In the genomic region with DNA sequence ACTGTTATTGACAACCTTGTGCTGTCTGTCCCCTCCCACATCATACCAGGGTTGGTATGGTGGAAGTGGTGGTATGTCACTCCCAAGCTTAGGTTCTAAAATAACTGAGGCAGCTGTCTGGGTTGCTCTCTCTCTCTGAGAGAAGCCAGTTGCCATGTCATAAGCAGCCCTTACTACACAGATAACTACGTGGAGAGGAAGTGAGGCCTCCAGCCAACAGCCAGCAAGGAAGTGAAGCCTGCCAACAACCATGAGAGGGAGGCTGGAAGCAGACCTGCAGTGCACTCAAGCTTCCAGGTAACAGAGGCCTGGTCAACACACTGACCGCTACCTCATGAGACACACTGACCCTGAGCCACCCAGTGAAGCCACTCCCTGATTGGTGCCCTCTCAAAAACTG, we compare ENCODE assay signal across 8 cellular contexts. TPM values are rescaled to one million over a fixed set of nuclear protein-coding genes. Genes with fewer than 3 reads are reported as not detected.
DNase-seq lines count a peak whose midpoint lies in the region; ATAC-seq, FAIRE-seq and TF ChIP-seq lines count a peak whose summit lies in the region.
"Had no signal": no experiment of that assay in that cellular context is flagged by ENCODE, and none has a peak within 500 bp of the region (broad histone marks: within the 10 kb centered on the region; RNA-seq: fewer than 3 reads in every experiment).

No MANE protein-coding gene starts in this region.

- H3K4me1 ChIP-seq in astrocyte (ENCODE audit: insufficient read depth, low read length) (no peaks in the 10 kb centered on the region), ovary (ENCODE audit: insufficient read depth) (peaks cover 17% of the 10 kb centered on the region), MM.1S (ENCODE audit: low read length) (no peaks in the 10 kb centered on the region)

- no peaks in the 10 kb centered on the region for H3K9me3 ChIP-seq in astrocyte (ENCODE audit: insufficient read depth, low read depth, low read length)
- H3K9me3 ChIP-seq in ovary: no peaks in the 10 kb centered on the region
- H3K9me3 ChIP-seq in MM.1S (replicated peaks; ENCODE audit: insufficient read depth, low read length): no peaks in the 10 kb centered on the region

- H3K9me3 Mint-ChIP-seq in astrocyte (ENCODE audit: unreplicated experiment): no peaks in the 10 kb centered on the region
- H3K9me3 Mint-ChIP-seq: stimulated activated naive CD8-positive, alpha-beta T cell treated with anti-CD3 and anti-CD28 coated beads, Interleukin-15, Interleukin-2, amounts not matched to agents 100 ng/mL and 50 ng/mL, for 24 hours had no signal

- H3K36me3 ChIP-seq in astrocyte (ENCODE audit: insufficient read depth, low read length): peaks cover 11% of the 10 kb centered on the region
- H3K36me3 ChIP-seq in ovary: no peaks in the 10 kb centered on the region
- no peaks in the 10 kb centered on the region for H3K36me3 ChIP-seq in MM.1S (replicated peaks; ENCODE audit: insufficient read depth, low read length)

- H4K20me1 ChIP-seq in astrocyte (ENCODE audit: insufficient read depth, low read length): peaks cover 50% of the 10 kb centered on the region
- no peaks in the 10 kb centered on the region for H4K20me1 ChIP-seq in MM.1S (ENCODE audit: insufficient read depth, low read length)

- H3K4me3 Mint-ChIP-seq in astrocyte (ENCODE audit: unreplicated experiment): no peak overlapping the region
- H3K4me3 Mint-ChIP-seq: stimulated activated naive CD8-positive, alpha-beta T cell treated with anti-CD3 and anti-CD28 coated beads, Interleukin-15, Interleukin-2, amounts not matched to agents 100 ng/mL and 50 ng/mL, for 24 hours had no signal

- H3K36me3 Mint-ChIP-seq in astrocyte (ENCODE audit: low read depth, unreplicated experiment): peaks cover 8% of the 10 kb centered on the region

- H3K4me1 Mint-ChIP-seq in astrocyte (ENCODE audit: low read depth, unreplicated experiment): peaks cover 2% of the 10 kb centered on the region

- TF ChIP-seq CTCF in astrocyte (IDR thresholded peaks at IDR 0.05; ENCODE audit: insufficient read depth, low read depth, low read length): no peak
- TF ChIP-seq CTCF in ovary (IDR thresholded peaks at IDR 0.05): no peak
- TF ChIP-seq CTCF in MM.1S (IDR thresholded peaks at IDR 0.05; ENCODE audit: low read length): no peak

- intact Hi-C loops in ovary (cut with DNase I): no loop called here

- H2AFZ ChIP-seq in astrocyte (ENCODE audit: low read depth, low read length) (no peak overlapping the region), MM.1S (ENCODE audit: low read length) (no peak overlapping the region)

- DNase-seq in astrocyte (ENCODE audit: low read depth): peak; percentile 20
- peak; percentile 31 to 52 (median 50) for DNase-seq in ovary
- no peak for DNase-seq in H4 (ENCODE audit: low spot score)
- DNase-seq in stimulated activated CD4-positive, alpha-beta T cell treated with anti-CD3 and anti-CD28 coated beads, Interleukin-4, amount 100 ng/mL, for 4 hours: no peak
- no peak for DNase-seq in MM.1S

- H3K79me2 ChIP-seq in astrocyte (ENCODE audit: insufficient read depth, low read length) (peaks cover 64% of the 10 kb centered on the region), MM.1S (ENCODE audit: low read length) (peaks cover 45% of the 10 kb centered on the region)

- no peak overlapping the region for H3K9ac ChIP-seq in astrocyte (ENCODE audit: low read length)
- H3K9ac ChIP-seq in MM.1S (ENCODE audit: low read length): no peak overlapping the region

- no peaks in the 10 kb centered on the region for H3K27me3 ChIP-seq in astrocyte (ENCODE audit: insufficient read depth, low read length)
- H3K27me3 ChIP-seq in ovary: no peaks in the 10 kb centered on the region
- no peaks in the 10 kb centered on the region for H3K27me3 ChIP-seq in MM.1S (replicated peaks; ENCODE audit: insufficient read depth, low read length)

- TF ChIP-seq POLR2A in ovary (IDR thresholded peaks at IDR 0.05): no peak

- no peak overlapping the region for H3K4me2 ChIP-seq in astrocyte (ENCODE audit: low read length)
- H3K4me2 ChIP-seq in MM.1S (ENCODE audit: low read depth, low read length): no peak overlapping the region

- H3F3A ChIP-seq in MM.1S (ENCODE audit: insufficient read depth, low read length): no peaks in the 10 kb centered on the region

- no peak overlapping the region for H3K4me3 ChIP-seq in astrocyte (ENCODE audit: insufficient read depth, low read depth, low read length)
- H3K4me3 ChIP-seq in ovary: no peak overlapping the region
- no peak overlapping the region for H3K4me3 ChIP-seq in MM.1S (ENCODE audit: low read length)

- 45 to 51% (median 50%) methylated on average over 2 of the region's 2 CpGs for WGBS in ovary, 3 donors

- TF ChIP-seq EP300 in ovary (IDR thresholded peaks at IDR 0.05): no peak

- no peak for FAIRE-seq in astrocyte (lab: Jason Lieb, UNC)

- H3K9me2 ChIP-seq in MM.1S (replicated peaks; ENCODE audit: insufficient read depth, low read length): no peaks in the 10 kb centered on the region

- H3K27ac ChIP-seq in astrocyte (ENCODE audit: low read depth, low read length): no peak overlapping the region
- H3K27ac ChIP-seq in ovary: peak overlapping the region in 1 of 2 donors; percentile 21
- no peak overlapping the region for H3K27ac ChIP-seq in MM.1S (ENCODE audit: low read length)

- H3K27ac Mint-ChIP-seq in astrocyte (ENCODE audit: unreplicated experiment): no peak overlapping the region
- H3K27ac Mint-ChIP-seq: stimulated activated naive CD8-positive, alpha-beta T cell treated with anti-CD3 and anti-CD28 coated beads, Interleukin-15, Interleukin-2, amounts not matched to agents 100 ng/mL and 50 ng/mL, for 24 hours had no signal

- ATAC-seq in GM19468 (IDR thresholded peaks at IDR 0.05; ENCODE audit: extremely low read depth, unreplicated experiment) (peak; percentile 66), HG03342 (IDR thresholded peaks at IDR 0.05; ENCODE audit: unreplicated experiment) (peak; percentile 95)

- no peaks in the 10 kb centered on the region for H3K27me3 Mint-ChIP-seq in astrocyte (ENCODE audit: low read depth, unreplicated experiment)
- H3K27me3 Mint-ChIP-seq: stimulated activated naive CD8-positive, alpha-beta T cell treated with anti-CD3 and anti-CD28 coated beads, Interleukin-15, Interleukin-2, amounts not matched to agents 100 ng/mL and 50 ng/mL, for 24 hours had no signal

RNA-seq across cellular contexts. Expression of a gene that starts 18.6 kb away (rescaled TPM):
- total RNA-seq in astrocyte: 25.5 and 35.1 TPM in 2 replicates
- total RNA-seq in ovary: 100 to 1,000 TPM in 6 of 7 donors, 10 to 100 TPM in 1; 82.4 to 238 (median 137) TPM
- 100 to 1,000 TPM; 130 to 138 TPM for polyA plus RNA-seq in ovary
- total RNA-seq in H4 (2014; rRNA removed; shearing (Covaris generic)): 90.8 and 90.9 TPM in 2 replicates

Comparison
In these comparisons a context has a peak if more than half of its experiments do, and no peak if none do; other contexts are left out.
1. DNase-seq: peak in astrocyte (single experiment) and ovary (5 of 5); none in H4 (single experiment), stimulated activated CD4-positive, alpha-beta T cell treated with anti-CD3 and anti-CD28 coated beads, Interleukin-4, amount 100 ng/mL, for 4 hours (0 of 2) and MM.1S (single experiment).